Comparison of ENCODE assay signal across 7 cellular contexts in genomic region chr21:44836666-44837471, GRCh38. TPM values are rescaled to one million over a fixed set of nuclear protein-coding genes. Genes with fewer than 3 reads are reported as not detected.
DNase-seq lines count a peak whose midpoint lies in the region; ATAC-seq and TF ChIP-seq lines count a peak whose summit lies in the region.

No MANE protein-coding gene starts in this region.

- peak; percentile 71 for DNase-seq in NCI-H69 (lab: John Stamatoyannopoulos, UW)
- DNase-seq in gastrocnemius medialis, result no peak
- DNase-seq in A172 (ENCODE audit: low spot score), result no peak
- no peak for DNase-seq in putamen (ENCODE audit: low spot score)
- DNase-seq in dermis blood vessel endothelial cell, result no peak

- no peak for TF ChIP-seq POLR2A in gastrocnemius medialis (IDR thresholded peaks at IDR 0.05)

- no peak for TF ChIP-seq CTCF in HEK293 (tag by site-specific recombination; IDR thresholded peaks at IDR 0.05)
- no peak for TF ChIP-seq CTCF in gastrocnemius medialis (IDR thresholded peaks at IDR 0.05 in 4 of 5, conservative IDR thresholded peaks at IDR 0.05 in 1 of 5)

- H3K27me3 ChIP-seq in gastrocnemius medialis, result peaks cover 0 to 2% (median 0%) of the 10 kb centered on the region in 3 donors

- intact Hi-C loops in gastrocnemius medialis (cut with DNase I; ENCODE audit: low total_unique reads), result no loop called here

- H3K27ac ChIP-seq in HEK293 (ENCODE audit: extremely low read depth, low read depth, low read length) (no peak overlapping the region), gastrocnemius medialis (no peak overlapping the region)

- H3K4me3 ChIP-seq in HEK293 (ENCODE audit: low read depth, low read length) (no peak overlapping the region), gastrocnemius medialis (no peak overlapping the region)

- no peaks in the 10 kb centered on the region for H3K9me3 ChIP-seq in HEK293 (ENCODE audit: control insufficient read depth, insufficient read depth, low read depth, low read length)
- H3K9me3 ChIP-seq in gastrocnemius medialis, result no peaks in the 10 kb centered on the region

- H3K36me3 ChIP-seq in HEK293 (ENCODE audit: control insufficient read depth in 2 of 2, insufficient read depth in 1 of 2, low read length in 2 of 2), result no peaks in the 10 kb centered on the region
- no peaks in the 10 kb centered on the region for H3K36me3 ChIP-seq in gastrocnemius medialis

- peak; percentile 77 for ATAC-seq in esophagus mucosa
- ATAC-seq in gastrocnemius medialis, result peak; percentile 26 to 67

- H3K4me1 ChIP-seq in HEK293 (ENCODE audit: control insufficient read depth, insufficient read depth, low read length) (no peaks in the 10 kb centered on the region), gastrocnemius medialis (peaks cover 0 to 6% of the 10 kb centered on the region in 2 donors)

- in situ Hi-C loops in gastrocnemius medialis (cut with MboI; ENCODE audit: low sequenced_read_pairs in 4 of 4), result no loop called here

- POLR2A ChIA-PET in HEK293 (lab: Yijun Ruan, JAX), result interaction anchor here (0.5 to 0.7 kb wide), 2 partner anchors 33 to 56 kb away, joined by 3 to 5 read pairs; no protein-coding TSS in a partner anchor

- CTCF ChIA-PET in HEK293 (lab: Yijun Ruan, JAX), result no interaction called here

TF ChIP-seq in HEK293, 187 proteins besides CTCF, POLR2A, EP300 and RAD21:
- TF ChIP-seq EGR2 (tag by site-specific recombination; IDR thresholded peaks at IDR 0.05; ENCODE audit: low read depth) (peak; percentile 31), ZFP3 (tag by site-specific recombination; IDR thresholded peaks at IDR 0.05; ENCODE audit: low read depth) (no peak), PATZ1 (tag by site-specific recombination; IDR thresholded peaks at IDR 0.05) (peak; percentile 40; the same call in 1 of the 2 replicates), WT1 (tag by site-specific recombination; IDR thresholded peaks at IDR 0.05) (peak; percentile 15; the same call in 1 of the 2 replicates), ZNF324 (tag by site-specific recombination; IDR thresholded peaks at IDR 0.05) (0 out of 2 replicates have a peak, but pooled peaks have one; percentile 30), IKZF3 (tag by site-specific recombination; IDR thresholded peaks at IDR 0.05) (no peak), ZNF830 (tag by site-specific recombination; IDR thresholded peaks at IDR 0.05; ENCODE audit: low read depth) (no peak), KLF1 (tag by site-specific recombination; IDR thresholded peaks at IDR 0.05) (peak; percentile 74), ZIC2 (tag by site-specific recombination; IDR thresholded peaks at IDR 0.05) (peak; percentile 64; the same call in 1 of the 2 replicates), ZFHX2 (tag by site-specific recombination; conservative IDR thresholded peaks at IDR 0.05) (peak; percentile 23; the same call in 1 of the 2 replicates), ZNF692 (tag by site-specific recombination; IDR thresholded peaks at IDR 0.05) (peak; percentile 32; the same call in 1 of the 2 replicates)
TF ChIP-seq in HEK293: peak in this region for 8.

RNA-seq across cellular contexts. Expression of gene SUMO3, which starts 19.0 kb away (rescaled TPM):
- total RNA-seq in esophagus mucosa (51.9 TPM), gastrocnemius medialis (10 to 100 TPM; 49.0 to 85.9 (median 63.7) TPM), dermis blood vessel endothelial cell (75.2 and 107 TPM in 2 replicates)
- 118 and 140 TPM in 2 replicates for total RNA-seq in A172 (2014; rRNA removed; shearing (Covaris generic))

RNA-seq across cellular contexts. Expression of gene UBE2G2, which starts 35.2 kb away (rescaled TPM):
- total RNA-seq in esophagus mucosa (35.8 TPM), gastrocnemius medialis (10 to 100 TPM; 64.2 to 83.8 (median 73.3) TPM), dermis blood vessel endothelial cell (74.1 and 85.3 TPM in 2 replicates)
- total RNA-seq in A172 (2014; rRNA removed; shearing (Covaris generic)), result 53.1 and 68.3 TPM in 2 replicates

RNA-seq across cellular contexts. Expression of gene PTTG1IP, which starts 36.6 kb away (rescaled TPM):
- total RNA-seq in esophagus mucosa (67.1 TPM), gastrocnemius medialis (100 to 1,000 TPM; 116 to 217 (median 127) TPM), dermis blood vessel endothelial cell (505 and 528 TPM in 2 replicates)
- 637 and 713 TPM in 2 replicates for total RNA-seq in A172 (2014; rRNA removed; shearing (Covaris generic))
